Comparison of ENCODE assay signal across 1 cellular context in the genomic region with DNA sequence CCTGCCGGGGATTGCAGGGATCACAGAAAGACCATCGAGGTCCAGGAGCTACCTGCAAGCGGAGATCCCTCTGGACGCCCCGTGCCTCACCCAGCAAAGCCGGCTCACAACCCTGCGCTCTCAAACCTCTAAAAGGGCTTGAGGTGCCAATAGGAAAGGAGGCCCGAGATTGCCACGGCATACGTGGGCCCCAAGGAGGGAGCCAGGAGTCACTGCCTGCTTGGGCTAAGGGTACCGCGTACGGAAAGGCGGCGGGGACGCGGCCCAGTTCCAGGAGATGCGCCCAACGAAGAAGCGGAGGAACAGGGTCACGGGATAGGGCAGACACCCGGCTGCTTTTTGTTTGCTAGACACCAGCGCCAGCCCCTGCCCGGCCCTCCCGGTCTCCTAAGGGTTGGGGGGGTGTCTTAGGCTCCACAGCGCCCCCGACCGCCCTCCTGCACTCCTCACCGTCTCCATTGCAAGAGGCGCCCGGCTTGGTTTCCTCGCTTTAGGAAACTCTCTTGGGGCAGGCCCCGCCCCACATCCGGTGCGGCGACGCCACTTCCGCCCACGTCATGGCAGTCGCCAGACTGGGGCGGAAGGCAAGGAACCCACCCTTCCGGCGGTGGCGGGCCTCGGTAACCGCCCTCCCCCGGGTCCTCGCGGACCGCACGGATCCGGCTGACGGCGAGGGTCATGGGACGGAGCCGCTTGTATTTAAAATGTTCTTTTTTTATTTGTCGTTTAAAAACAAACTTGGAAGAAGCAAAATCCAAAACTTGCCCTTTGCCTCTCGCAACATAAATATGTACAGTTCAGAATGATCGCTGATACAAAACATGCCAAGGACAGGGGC.
A peak's percentile ranks its signal among the peaks of the same experiment; 100 is the strongest.
TF ChIP-seq lines count a peak whose summit lies in the region.

Gene PRKAG1, minus strand, starts transcription at position 495 of the 838 bp plus-strand sequence. Its CDS starts 36 bp downstream, at position 459.

TF ChIP-seq in HepG2, 621 proteins besides CTCF, POLR2A, EP300 and RAD21 (continued from another document and continues in another):
- TF ChIP-seq DMTF1 (CRISPR knock-in tag; IDR thresholded peaks at IDR 0.05) (no peak), JARID2 (CRISPR knock-in tag; IDR thresholded peaks at IDR 0.05; ENCODE audit: insufficient replicate concordance) (no peak), U2AF1 (optimal IDR thresholded peaks at IDR 0.05; ENCODE audit: low read depth, low read length) (peak; percentile 95), HNF4A (CRISPR knock-in tag; IDR thresholded peaks at IDR 0.05) (no peak), HES4 (CRISPR knock-in tag; IDR thresholded peaks at IDR 0.05; ENCODE audit: borderline replicate concordance) (peak; percentile 60; the same call in 1 of the 2 replicates), SATB2 (CRISPR knock-in tag; IDR thresholded peaks at IDR 0.05) (no peak), TARDBP (CRISPR knock-in tag; IDR thresholded peaks at IDR 0.05) (no peak), NR2F2 (IDR thresholded peaks at IDR 0.05; ENCODE audit: borderline replicate concordance, low read depth) (peak; percentile 28; the same call in 1 of the 2 replicates), ZNF205 (CRISPR knock-in tag; IDR thresholded peaks at IDR 0.05) (0 out of 2 replicates have a peak, but pooled peaks have one; percentile 4), HMGXB4 (CRISPR knock-in tag; IDR thresholded peaks at IDR 0.05; ENCODE audit: borderline replicate concordance in 1 of 2, low read depth in 1 of 2) (peak; percentile 90 to 96), MTA3 (CRISPR knock-in tag; IDR thresholded peaks at IDR 0.05) (no peak), ZNF207 (IDR thresholded peaks at IDR 0.05; ENCODE audit: borderline replicate concordance) (no peak), FOXP4 (CRISPR knock-in tag; IDR thresholded peaks at IDR 0.05) (peak; percentile 51; the same call in 1 of the 2 replicates), SRSF4 (IDR thresholded peaks at IDR 0.05; ENCODE audit: low read depth, low read length, poor library complexity, severe bottlenecking) (peak; percentile 62), ZNF639 (CRISPR knock-in tag; conservative IDR thresholded peaks at IDR 0.05) (peak; percentile 96), ZNF326 (CRISPR knock-in tag; IDR thresholded peaks at IDR 0.05; ENCODE audit: borderline replicate concordance) (no peak), REPIN1 (CRISPR knock-in tag; IDR thresholded peaks at IDR 0.05; ENCODE audit: borderline replicate concordance, low read depth) (no peak; the same call in 1 of the 2 replicates), SAP130 (CRISPR knock-in tag; IDR thresholded peaks at IDR 0.05; ENCODE audit: low read depth) (peak; percentile 82), ISX (CRISPR knock-in tag; conservative IDR thresholded peaks at IDR 0.05) (0 out of 2 replicates have a peak, but pooled peaks have one; percentile 70), ZBTB44 (CRISPR knock-in tag; IDR thresholded peaks at IDR 0.05) (no peak), KLF16 (CRISPR knock-in tag; IDR thresholded peaks at IDR 0.05) (peak in 1 of 2 experiments; percentile 86; a peak in 2 of 4 replicates), ZNF616 (CRISPR knock-in tag; IDR thresholded peaks at IDR 0.05; ENCODE audit: low read depth) (no peak), ARID2 (CRISPR knock-in tag; IDR thresholded peaks at IDR 0.05; ENCODE audit: borderline replicate concordance) (no peak), MLX (CRISPR knock-in tag; IDR thresholded peaks at IDR 0.05) (peak; percentile 40; the same call in 1 of the 2 replicates), IKZF5 (CRISPR knock-in tag; IDR thresholded peaks at IDR 0.05) (peak; percentile 89), ZNF276 (CRISPR knock-in tag; IDR thresholded peaks at IDR 0.05; ENCODE audit: low read depth) (peak; percentile 56; the same call in 1 of the 2 replicates), MAFF (IDR thresholded peaks at IDR 0.05; ENCODE audit: low read depth, low read length) (no peak), ZMYM4 (CRISPR knock-in tag; IDR thresholded peaks at IDR 0.05) (peak; percentile 83), ZNF564 (CRISPR knock-in tag; IDR thresholded peaks at IDR 0.05) (0 out of 2 replicates have a peak, but pooled peaks have one; percentile 34), ZNF264 (CRISPR knock-in tag; IDR thresholded peaks at IDR 0.05) (0 out of 2 replicates have a peak, but pooled peaks have one; percentile 44), HHEX (CRISPR knock-in tag; IDR thresholded peaks at IDR 0.05) (no peak), ZNF672 (CRISPR knock-in tag; IDR thresholded peaks at IDR 0.05) (no peak), ATM (IDR thresholded peaks at IDR 0.05; ENCODE audit: borderline replicate concordance) (no peak), MYNN (CRISPR knock-in tag; IDR thresholded peaks at IDR 0.05; ENCODE audit: low read depth) (peak; percentile 85)
- TF ChIP-seq, protein P1, sequence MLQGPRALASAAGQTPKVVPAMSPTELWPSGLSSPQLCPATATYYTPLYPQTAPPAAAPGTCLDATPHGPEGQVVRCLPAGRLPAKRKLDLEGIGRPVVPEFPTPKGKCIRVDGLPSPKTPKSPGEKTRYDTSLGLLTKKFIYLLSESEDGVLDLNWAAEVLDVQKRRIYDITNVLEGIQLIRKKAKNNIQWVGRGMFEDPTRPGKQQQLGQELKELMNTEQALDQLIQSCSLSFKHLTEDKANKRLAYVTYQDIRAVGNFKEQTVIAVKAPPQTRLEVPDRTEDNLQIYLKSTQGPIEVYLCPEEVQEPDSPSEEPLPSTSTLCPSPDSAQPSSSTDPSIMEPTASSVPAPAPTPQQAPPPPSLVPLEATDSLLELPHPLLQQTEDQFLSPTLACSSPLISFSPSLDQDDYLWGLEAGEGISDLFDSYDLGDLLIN (CRISPR knock-in tag; IDR thresholded peaks at IDR 0.05; ENCODE audit: borderline replicate concordance), result no peak
- TF ChIP-seq, protein P2, sequence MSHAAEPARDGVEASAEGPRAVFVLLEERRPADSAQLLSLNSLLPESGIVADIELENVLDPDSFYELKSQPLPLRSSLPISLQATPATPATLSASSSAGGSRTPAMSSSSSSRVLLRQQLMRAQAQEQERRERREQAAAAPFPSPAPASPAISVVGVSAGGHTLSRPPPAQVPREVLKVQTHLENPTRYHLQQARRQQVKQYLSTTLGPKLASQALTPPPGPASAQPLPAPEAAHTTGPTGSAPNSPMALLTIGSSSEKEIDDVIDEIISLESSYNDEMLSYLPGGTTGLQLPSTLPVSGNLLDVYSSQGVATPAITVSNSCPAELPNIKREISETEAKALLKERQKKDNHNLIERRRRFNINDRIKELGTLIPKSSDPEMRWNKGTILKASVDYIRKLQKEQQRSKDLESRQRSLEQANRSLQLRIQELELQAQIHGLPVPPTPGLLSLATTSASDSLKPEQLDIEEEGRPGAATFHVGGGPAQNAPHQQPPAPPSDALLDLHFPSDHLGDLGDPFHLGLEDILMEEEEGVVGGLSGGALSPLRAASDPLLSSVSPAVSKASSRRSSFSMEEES (CRISPR knock-in tag; IDR thresholded peaks at IDR 0.05), result peak; percentile 33; the same call in 1 of the 2 replicates
- TF ChIP-seq, protein P3, sequence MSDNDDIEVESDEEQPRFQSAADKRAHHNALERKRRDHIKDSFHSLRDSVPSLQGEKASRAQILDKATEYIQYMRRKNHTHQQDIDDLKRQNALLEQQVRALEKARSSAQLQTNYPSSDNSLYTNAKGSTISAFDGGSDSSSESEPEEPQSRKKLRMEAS (IDR thresholded peaks at IDR 0.05), result peak; percentile 78
- TF ChIP-seq, protein P4, sequence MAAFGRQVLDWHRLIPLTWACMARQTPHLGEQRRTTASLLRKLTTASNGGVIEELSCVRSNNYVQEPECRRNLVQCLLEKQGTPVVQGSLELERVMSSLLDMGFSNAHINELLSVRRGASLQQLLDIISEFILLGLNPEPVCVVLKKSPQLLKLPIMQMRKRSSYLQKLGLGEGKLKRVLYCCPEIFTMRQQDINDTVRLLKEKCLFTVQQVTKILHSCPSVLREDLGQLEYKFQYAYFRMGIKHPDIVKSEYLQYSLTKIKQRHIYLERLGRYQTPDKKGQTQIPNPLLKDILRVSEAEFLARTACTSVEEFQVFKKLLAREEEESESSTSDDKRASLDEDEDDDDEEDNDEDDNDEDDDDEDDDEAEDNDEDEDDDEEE (CRISPR knock-in tag; IDR thresholded peaks at IDR 0.05), result peak; percentile 19; the same call in 1 of the 2 replicates
